Comparison of ENCODE assay signal across 21 cellular contexts in the genomic region with DNA sequence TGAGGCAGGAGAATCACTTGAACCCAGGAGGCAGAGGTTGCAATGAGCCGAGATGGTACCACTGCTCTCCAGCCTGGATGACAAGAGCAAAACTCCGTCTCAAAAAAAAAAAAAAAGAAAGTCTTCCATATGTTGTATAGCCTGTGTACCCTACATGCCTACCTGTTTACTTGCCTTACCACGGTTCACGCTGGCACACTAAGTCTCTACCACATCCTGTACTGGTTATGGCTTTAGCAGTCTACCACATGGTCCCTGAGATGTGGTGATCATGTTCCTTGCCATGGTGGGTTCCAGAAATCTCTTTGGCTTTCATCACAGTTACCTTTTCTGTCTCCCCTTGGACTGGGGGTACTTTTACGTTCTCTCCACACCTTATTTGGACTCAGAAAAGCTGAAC.
DNase-seq lines count a peak whose midpoint lies in the region; ATAC-seq and TF ChIP-seq lines count a peak whose summit lies in the region.
"Had no signal": no experiment of that assay in that cellular context is flagged by ENCODE, and none has a peak within 500 bp of the region (broad histone marks: within the 10 kb centered on the region; RNA-seq: fewer than 3 reads in every experiment).

No MANE protein-coding gene starts in this region.

- H3F3A ChIP-seq in PC-3 (ENCODE audit: low read length, unreplicated experiment) = no peaks in the 10 kb centered on the region

- no peak overlapping the region for H3K4me2 ChIP-seq in PC-3 (ENCODE audit: low read length)

- CTCF ChIA-PET in PC-3 (lab: Charles Lee) = no interaction called here

- H3K79me2 ChIP-seq in PC-3 (ENCODE audit: low read length) = no peaks in the 10 kb centered on the region

- POLR2A ChIA-PET in PC-3 (lab: Charles Lee; ENCODE audit: unreplicated experiment) = no interaction called here

- no peaks in the 10 kb centered on the region for H4K20me1 ChIP-seq in PC-3 (ENCODE audit: low read length)

- peaks cover 36% of the 10 kb centered on the region for H3K4me1 ChIP-seq in PC-3 (ENCODE audit: insufficient read depth, low read length)
- H3K4me1 ChIP-seq: stomach, tibial artery had no signal

- BruUV-seq in PC-3 (replicated peaks; lab: Mats Ljungman, UMichigan) = no TSS peak

- H3K36me3 Mint-ChIP-seq in activated CD4-positive, alpha-beta T cell treated with anti-CD3 and anti-CD28 coated beads, Interleukin-2, amount 10 ng/mL, durations not matched to agents 24 days and 14 days (ENCODE audit: low read depth) = peaks cover 7% of the 10 kb centered on the region

- no peaks in the 10 kb centered on the region for H3K36me3 ChIP-seq in PC-3 (ENCODE audit: low read depth, low read length)
- H3K36me3 ChIP-seq: stomach, tibial artery had no signal

- H3K4me1 Mint-ChIP-seq in activated CD4-positive, alpha-beta T cell treated with anti-CD3 and anti-CD28 coated beads, Interleukin-2, amount 10 ng/mL, durations not matched to agents 24 days and 14 days = peaks cover 7% of the 10 kb centered on the region

- H2AFZ ChIP-seq in PC-3 (ENCODE audit: low read length) = no peak overlapping the region

- H3K9me3 Mint-ChIP-seq in activated CD4-positive, alpha-beta T cell treated with anti-CD3 and anti-CD28 coated beads, Interleukin-2, amount 10 ng/mL, durations not matched to agents 24 days and 14 days = no peaks in the 10 kb centered on the region

- no peaks in the 10 kb centered on the region for H3K9me3 ChIP-seq in PC-3 (ENCODE audit: low read length)
- H3K9me3 ChIP-seq: stomach, tibial artery had no signal

- no peak overlapping the region for H3K27ac ChIP-seq in PC-3 (ENCODE audit: low read length)
- H3K27ac ChIP-seq: epithelial cell of prostate, stomach, tibial artery had no signal

- H3K27me3 ChIP-seq in PC-3 (ENCODE audit: low read length) = no peaks in the 10 kb centered on the region
- H3K27me3 ChIP-seq: stomach, tibial artery had no signal

- H3K27me3 Mint-ChIP-seq in activated CD4-positive, alpha-beta T cell treated with anti-CD3 and anti-CD28 coated beads, Interleukin-2, amount 10 ng/mL, durations not matched to agents 24 days and 14 days = peaks cover 8% of the 10 kb centered on the region

- no peak for TF ChIP-seq CTCF in PC-3 (conservative IDR thresholded peaks at IDR 0.05; ENCODE audit: low read depth, low read length)

- intact Hi-C loops in activated CD4-positive, alpha-beta T cell treated with anti-CD3 and anti-CD28 coated beads, Interleukin-2, amount 10 ng/mL, durations not matched to agents 24 days and 14 days (cut with micrococcal nuclease) = no loop called here
- intact Hi-C loops in PC-3 (cut with micrococcal nuclease) = loop anchor here (10.0 kb wide), 1 partner anchor 1821 kb away; no protein-coding TSS in a partner anchor

- no peak overlapping the region for H3K4me3 ChIP-seq in Jurkat, Clone E6-1 (ENCODE audit: low read length)
- H3K4me3 ChIP-seq in PC-3 (ENCODE audit: low read length) = no peak overlapping the region
- H3K4me3 ChIP-seq: stomach, tibial artery had no signal

- DNase-seq in activated CD4-positive, alpha-beta T cell treated with anti-CD3 and anti-CD28 coated beads, Interleukin-2, amount 10 ng/mL, durations not matched to agents 24 days and 14 days = peak; percentile 55
- DNase-seq in activated CD4-positive, alpha-beta T cell treated with anti-CD3 and anti-CD28 coated beads, Interleukin-2, amount 50 U/mL, for 1 hour = no peak
- DNase-seq in Jurkat, Clone E6-1 (ENCODE audit: low read depth, low spot score) = peak; percentile 76
- peak; percentile 8 for DNase-seq in central memory CD4-positive, alpha-beta T cell
- no peak for DNase-seq in stimulated activated naive CD8-positive, alpha-beta T cell treated with anti-CD3 and anti-CD28 coated beads, Interleukin-15, Interleukin-2, amounts not matched to agents 100 U/mL and 50 U/mL, for 24 hours
- DNase-seq in SIG-M5 treated with dmso at 0.1 percent for 504 hours (lab: John Stamatoyannopoulos, UW; ENCODE audit: unreplicated experiment) (no peak), PC-3 (no peak)
- DNase-seq: activated naive CD4-positive, alpha-beta T cell treated with anti-CD3 and anti-CD28 coated beads, Interleukin-2, amount 50 U/mL, for 16 hours; AML-193; caudate nucleus; DMS79; HCEC 1CT; kidney; NCI-H1092 treated with DMSO at 0.1 percent for 48 hours; NCI-H187 treated with DMSO at 0.1 percent for 48 hours; NCI-H526; stomach; tibial artery had no signal

- H3K9ac ChIP-seq in PC-3 (ENCODE audit: low read length) = no peak overlapping the region

- H3K4me3 Mint-ChIP-seq in activated CD4-positive, alpha-beta T cell treated with anti-CD3 and anti-CD28 coated beads, Interleukin-2, amount 10 ng/mL, durations not matched to agents 24 days and 14 days = no peak overlapping the region

- H3K9me2 ChIP-seq in PC-3 (replicated peaks; ENCODE audit: low read length) = no peaks in the 10 kb centered on the region

- H3K27ac Mint-ChIP-seq in activated CD4-positive, alpha-beta T cell treated with anti-CD3 and anti-CD28 coated beads, Interleukin-2, amount 10 ng/mL, durations not matched to agents 24 days and 14 days = no peak overlapping the region

- ATAC-seq in stimulated activated naive CD8-positive, alpha-beta T cell treated with anti-CD3 and anti-CD28 coated beads, Interleukin-15, Interleukin-2, amounts not matched to agents 100 U/mL and 50 U/mL, for 24 hours = peak; percentile 63
- ATAC-seq in HG03139 (IDR thresholded peaks at IDR 0.05; ENCODE audit: unreplicated experiment) (no peak), PC-3 (no peak)
- ATAC-seq: sciatic nerve had no signal

Comparison
In these comparisons a context has a peak if more than half of its experiments do, and no peak if none do; other contexts are left out.
1. DNase-seq: peak in activated CD4-positive, alpha-beta T cell treated with anti-CD3 and anti-CD28 coated beads, Interleukin-2, amount 10 ng/mL, durations not matched to agents 24 days and 14 days (single experiment), Jurkat, Clone E6-1 (single experiment) and central memory CD4-positive, alpha-beta T cell (single experiment); none in activated CD4-positive, alpha-beta T cell treated with anti-CD3 and anti-CD28 coated beads, Interleukin-2, amount 50 U/mL, for 1 hour (single experiment), stimulated activated naive CD8-positive, alpha-beta T cell treated with anti-CD3 and anti-CD28 coated beads, Interleukin-15, Interleukin-2, amounts not matched to agents 100 U/mL and 50 U/mL, for 24 hours (single experiment), SIG-M5 treated with dmso at 0.1 percent for 504 hours (single experiment) and PC-3 (single experiment).